ENCODE assay signal across 8 cellular contexts in genomic region chr9:98998441-98999151, GRCh38. TPM values are rescaled to one million over a fixed set of nuclear protein-coding genes. Genes with fewer than 3 reads are reported as not detected.
DNase-seq lines count a peak whose midpoint lies in the region; ATAC-seq, FAIRE-seq and TF ChIP-seq lines count a peak whose summit lies in the region.

No MANE protein-coding gene starts in this region.

- H3K27ac ChIP-seq in brain microvascular endothelial cell (peak overlapping the region; percentile 83), iPS-20b (ENCODE audit: low read length) (no peak overlapping the region), small intestine (ENCODE audit: low read depth in 1 of 2, low read length in 1 of 2) (peak overlapping the region in 1 of 2 donors; percentile 7)

- H3K27me3 ChIP-seq in brain microvascular endothelial cell (replicated peaks) = no peaks in the 10 kb centered on the region
- no peaks in the 10 kb centered on the region; the same call in 1 of the 2 replicates for H3K27me3 ChIP-seq in iPS-20b (ENCODE audit: insufficient read depth, low read length)
- H3K27me3 ChIP-seq in small intestine (ENCODE audit: control insufficient read depth in 2 of 2, insufficient read depth in 2 of 2, low read length in 2 of 2) = no peaks in the 10 kb centered on the region

- H3K4me3 ChIP-seq in brain microvascular endothelial cell (ENCODE audit: low read depth, low read length) (no peak overlapping the region), iPS-20b (ENCODE audit: low read length) (peak overlapping the region; percentile 29; the same call in 1 of the 2 replicates), small intestine (ENCODE audit: low read depth in 1 of 2, low read length in 2 of 2) (no peak overlapping the region)

- peak; percentile 6 for DNase-seq in SIG-M5 treated with dmso at 0.1 percent for 504 hours (lab: John Stamatoyannopoulos, UW; ENCODE audit: unreplicated experiment)
- no peak for DNase-seq in SIG-M5 (lab: John Stamatoyannopoulos, UW)
- DNase-seq in HUDEP-2 (lab: John Stamatoyannopoulos, UW; ENCODE audit: unreplicated experiment in 76 of 76) = peak in 66 of 76 experiments; percentile 2 to 82 (median 56)
- peak; percentile 11 for DNase-seq in T-helper 22 cell (ENCODE audit: low read depth)
- DNase-seq in brain microvascular endothelial cell = peak; percentile 77
- peak; percentile 54 for DNase-seq in small intestine

- no peak for FAIRE-seq in small intestine (lab: Jason Lieb, UNC)

- 19 to 26% (median 25%) methylated on average over 19 of the region's 19 CpGs for WGBS in small intestine, 3 donors

- H3K36me3 ChIP-seq in brain microvascular endothelial cell (replicated peaks) (no peaks in the 10 kb centered on the region), iPS-20b (ENCODE audit: insufficient read depth, low read depth, low read length) (no peaks in the 10 kb centered on the region), small intestine (ENCODE audit: control insufficient read depth in 2 of 2, insufficient read depth in 2 of 2, low read length in 2 of 2) (no peaks in the 10 kb centered on the region)

- H3K9me3 ChIP-seq in iPS-20b (ENCODE audit: insufficient read depth, low read depth, low read length) (no peaks in the 10 kb centered on the region), small intestine (ENCODE audit: control insufficient read depth, low read depth) (no peaks in the 10 kb centered on the region)

- TF ChIP-seq CTCF in brain microvascular endothelial cell (IDR thresholded peaks at IDR 0.05; ENCODE audit: low read depth, low read length, missing control alignments) = peak; percentile 94

- no peak for ATAC-seq in GM18907 (IDR thresholded peaks at IDR 0.05; ENCODE audit: unreplicated experiment)

- H3K9ac ChIP-seq in iPS-20b (ENCODE audit: low read depth, low read length) = no peak overlapping the region

- H3K4me1 ChIP-seq in iPS-20b (ENCODE audit: insufficient read depth, low read length) (peaks cover 12% of the 10 kb centered on the region; the same call in 1 of the 2 replicates), small intestine (ENCODE audit: control insufficient read depth in 2 of 2, insufficient read depth in 1 of 2, low read depth in 1 of 2, low read length in 1 of 2) (no peaks in the 10 kb centered on the region)

- in situ Hi-C loops in brain microvascular endothelial cell (cut with HindIII; ENCODE audit: low pct_ligation_motif_present, low sequenced_read_pairs) = loop anchor here (25.0 kb wide), 1 partner anchor 136 kb away; no protein-coding TSS in a partner anchor

RNA-seq across cellular contexts. Expression of gene COL15A1, which starts 54.9 kb away (rescaled TPM):
- polyA plus RNA-seq in small intestine = 1 to 10 TPM in 1 of 3 donors, under 1 TPM in 2; 0.22 to 4.2 (median 0.81) TPM
